7 cellular contexts compared by ENCODE assay signal in genomic region chr3:46755646-46756045, GRCh38. TPM values are rescaled to one million over a fixed set of nuclear protein-coding genes. Genes with fewer than 3 reads are reported as not detected.
"Had no signal": no experiment of that assay in that cellular context is flagged by ENCODE, and none has a peak within 500 bp of the region (broad histone marks: within the 10 kb centered on the region; RNA-seq: fewer than 3 reads in every experiment).

No MANE protein-coding gene starts in this region.

- ATAC-seq: HCT116, HepG2 had no signal

- H3K9me3 Mint-ChIP-seq: GM23338, HFFc6 had no signal

- H3K27ac Mint-ChIP-seq: GM23338, HFFc6 had no signal

- H3K4me3 Mint-ChIP-seq: GM23338, HFFc6, IgD-negative memory B cell had no signal

- H3K4me1 Mint-ChIP-seq: IgD-negative memory B cell had no signal

- DNase-seq: HFFc6, KBM-7 had no signal

RNA-seq across cellular contexts. Expression of gene PRSS50, which starts 38.0 kb away (rescaled TPM):
- total RNA-seq: HepG2, HFFc6, HT1080 had no signal

RNA-seq across cellular contexts. Expression of gene TMIE, which starts 54.5 kb away (rescaled TPM):
- total RNA-seq: HepG2, HFFc6, HT1080 had no signal
